1 cellular context compared by ENCODE assay signal in the genomic region with DNA sequence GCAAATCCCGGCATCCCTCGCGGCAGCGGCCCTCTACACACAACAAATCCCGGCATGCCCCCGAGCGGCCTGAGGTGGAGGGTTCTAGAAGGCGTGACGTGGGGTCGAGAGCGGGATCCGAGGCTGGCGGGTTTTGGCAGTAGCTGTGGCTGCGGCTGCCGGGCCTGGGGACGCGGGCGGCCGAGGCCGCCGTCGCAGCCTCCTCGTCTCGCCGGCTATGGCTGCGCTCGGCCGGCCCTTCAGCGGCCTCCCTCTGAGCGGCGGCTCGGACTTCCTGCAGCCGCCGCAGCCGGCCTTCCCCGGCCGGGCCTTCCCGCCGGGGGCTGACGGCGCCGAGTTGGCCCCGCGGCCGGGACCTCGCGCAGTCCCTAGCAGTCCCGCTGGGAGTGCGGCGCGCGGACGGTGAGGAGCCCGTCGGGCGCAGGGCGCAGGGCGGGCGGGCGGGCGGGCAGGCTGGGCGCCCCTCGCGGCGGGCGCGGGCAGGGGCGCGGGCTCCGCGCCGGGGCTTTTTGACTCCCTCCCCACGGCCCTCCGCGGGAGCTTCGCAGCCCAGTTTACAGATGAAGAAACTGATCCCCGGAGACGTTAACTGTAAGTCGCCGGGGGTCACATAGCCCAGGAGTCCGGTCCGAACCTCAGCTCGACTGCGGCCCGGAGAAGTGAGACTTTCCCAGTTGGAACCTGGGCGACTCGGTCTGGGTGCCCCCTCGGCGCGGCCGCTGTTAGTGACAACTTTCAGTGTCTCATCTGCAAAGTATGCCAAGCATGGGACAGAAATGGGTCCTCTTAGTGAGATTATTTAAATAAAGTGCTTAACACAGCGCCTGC.
TF ChIP-seq lines count a peak whose summit lies in the region.

A gene with protein sequence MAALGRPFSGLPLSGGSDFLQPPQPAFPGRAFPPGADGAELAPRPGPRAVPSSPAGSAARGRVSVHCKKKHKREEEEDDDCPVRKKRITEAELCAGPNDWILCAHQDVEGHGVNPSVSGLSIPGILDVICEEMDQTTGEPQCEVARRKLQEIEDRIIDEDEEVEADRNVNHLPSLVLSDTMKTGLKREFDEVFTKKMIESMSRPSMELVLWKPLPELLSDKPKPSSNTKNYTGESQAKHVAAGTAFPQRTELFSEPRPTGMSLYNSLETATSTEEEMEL (plus strand): TSS at position 63 of the 828 bp plus-strand sequence. CDS start 155 bp downstream, at position 218.

TF ChIP-seq in K562, 482 proteins besides CTCF, POLR2A, EP300 and RAD21 (continued from another document and continues in another):
- TF ChIP-seq, protein P1, sequence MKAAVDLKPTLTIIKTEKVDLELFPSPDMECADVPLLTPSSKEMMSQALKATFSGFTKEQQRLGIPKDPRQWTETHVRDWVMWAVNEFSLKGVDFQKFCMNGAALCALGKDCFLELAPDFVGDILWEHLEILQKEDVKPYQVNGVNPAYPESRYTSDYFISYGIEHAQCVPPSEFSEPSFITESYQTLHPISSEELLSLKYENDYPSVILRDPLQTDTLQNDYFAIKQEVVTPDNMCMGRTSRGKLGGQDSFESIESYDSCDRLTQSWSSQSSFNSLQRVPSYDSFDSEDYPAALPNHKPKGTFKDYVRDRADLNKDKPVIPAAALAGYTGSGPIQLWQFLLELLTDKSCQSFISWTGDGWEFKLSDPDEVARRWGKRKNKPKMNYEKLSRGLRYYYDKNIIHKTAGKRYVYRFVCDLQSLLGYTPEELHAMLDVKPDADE (conservative IDR thresholded peaks at IDR 0.05; ENCODE audit: control insufficient read depth, low read depth, low read length), result peak; percentile 48; the same call in 1 of the 2 replicates
- TF ChIP-seq POLR2G (IDR thresholded peaks at IDR 0.05; ENCODE audit: low read depth, low read length) (peak; percentile 88), CBFA2T2 (conservative IDR thresholded peaks at IDR 0.05) (no peak), CBX1 (IDR thresholded peaks at IDR 0.05; ENCODE audit: low read depth) (peak; percentile 41; the same call in 1 of the 2 replicates), ZNF589 (CRISPR knock-in tag; IDR thresholded peaks at IDR 0.05; ENCODE audit: low read depth) (no peak), ATF7 (IDR thresholded peaks at IDR 0.05) (peak; percentile 56), NCOA6 (IDR thresholded peaks at IDR 0.05) (no peak), ZNF79 (CRISPR knock-in tag; IDR thresholded peaks at IDR 0.05; ENCODE audit: low read depth) (no peak), ZBTB49 (CRISPR knock-in tag; IDR thresholded peaks at IDR 0.05; ENCODE audit: borderline replicate concordance) (no peak), PHF8 (IDR thresholded peaks at IDR 0.05; ENCODE audit: borderline replicate concordance, low read length) (peak; percentile 90; the same call in 1 of the 2 replicates), YBX1 (IDR thresholded peaks at IDR 0.05) (no peak), ZNF407 (IDR thresholded peaks at IDR 0.05; ENCODE audit: low read depth) (no peak), ZNF408 (CRISPR knock-in tag; IDR thresholded peaks at IDR 0.05; ENCODE audit: low read depth) (no peak), SREBF1 (IDR thresholded peaks at IDR 0.05; ENCODE audit: borderline replicate concordance, low read depth, low read length) (no peak), MAX (CRISPR knock-in tag; IDR thresholded peaks at IDR 0.05) (peak; percentile 41; the same call in 1 of the 2 replicates), ZNF830 (CRISPR knock-in tag; IDR thresholded peaks at IDR 0.05) (no peak), ZNF609 (CRISPR knock-in tag; IDR thresholded peaks at IDR 0.05; ENCODE audit: borderline replicate concordance) (no peak), RCOR1 (IDR thresholded peaks at IDR 0.05; ENCODE audit: borderline replicate concordance in 1 of 2, low read depth in 2 of 2, low read length in 2 of 2) (no peak), ZNF197 (CRISPR knock-in tag; IDR thresholded peaks at IDR 0.05; ENCODE audit: low read depth) (no peak)
- TF ChIP-seq, protein P2, sequence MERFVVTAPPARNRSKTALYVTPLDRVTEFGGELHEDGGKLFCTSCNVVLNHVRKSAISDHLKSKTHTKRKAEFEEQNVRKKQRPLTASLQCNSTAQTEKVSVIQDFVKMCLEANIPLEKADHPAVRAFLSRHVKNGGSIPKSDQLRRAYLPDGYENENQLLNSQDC (CRISPR knock-in tag; IDR thresholded peaks at IDR 0.05), result no peak
- TF ChIP-seq, protein P3, sequence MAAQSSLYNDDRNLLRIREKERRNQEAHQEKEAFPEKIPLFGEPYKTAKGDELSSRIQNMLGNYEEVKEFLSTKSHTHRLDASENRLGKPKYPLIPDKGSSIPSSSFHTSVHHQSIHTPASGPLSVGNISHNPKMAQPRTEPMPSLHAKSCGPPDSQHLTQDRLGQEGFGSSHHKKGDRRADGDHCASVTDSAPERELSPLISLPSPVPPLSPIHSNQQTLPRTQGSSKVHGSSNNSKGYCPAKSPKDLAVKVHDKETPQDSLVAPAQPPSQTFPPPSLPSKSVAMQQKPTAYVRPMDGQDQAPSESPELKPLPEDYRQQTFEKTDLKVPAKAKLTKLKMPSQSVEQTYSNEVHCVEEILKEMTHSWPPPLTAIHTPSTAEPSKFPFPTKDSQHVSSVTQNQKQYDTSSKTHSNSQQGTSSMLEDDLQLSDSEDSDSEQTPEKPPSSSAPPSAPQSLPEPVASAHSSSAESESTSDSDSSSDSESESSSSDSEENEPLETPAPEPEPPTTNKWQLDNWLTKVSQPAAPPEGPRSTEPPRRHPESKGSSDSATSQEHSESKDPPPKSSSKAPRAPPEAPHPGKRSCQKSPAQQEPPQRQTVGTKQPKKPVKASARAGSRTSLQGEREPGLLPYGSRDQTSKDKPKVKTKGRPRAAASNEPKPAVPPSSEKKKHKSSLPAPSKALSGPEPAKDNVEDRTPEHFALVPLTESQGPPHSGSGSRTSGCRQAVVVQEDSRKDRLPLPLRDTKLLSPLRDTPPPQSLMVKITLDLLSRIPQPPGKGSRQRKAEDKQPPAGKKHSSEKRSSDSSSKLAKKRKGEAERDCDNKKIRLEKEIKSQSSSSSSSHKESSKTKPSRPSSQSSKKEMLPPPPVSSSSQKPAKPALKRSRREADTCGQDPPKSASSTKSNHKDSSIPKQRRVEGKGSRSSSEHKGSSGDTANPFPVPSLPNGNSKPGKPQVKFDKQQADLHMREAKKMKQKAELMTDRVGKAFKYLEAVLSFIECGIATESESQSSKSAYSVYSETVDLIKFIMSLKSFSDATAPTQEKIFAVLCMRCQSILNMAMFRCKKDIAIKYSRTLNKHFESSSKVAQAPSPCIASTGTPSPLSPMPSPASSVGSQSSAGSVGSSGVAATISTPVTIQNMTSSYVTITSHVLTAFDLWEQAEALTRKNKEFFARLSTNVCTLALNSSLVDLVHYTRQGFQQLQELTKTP (IDR thresholded peaks at IDR 0.05; ENCODE audit: low read depth in 1 of 2, partially characterized antibody in 2 of 2), result peak in 1 of 2 experiments; percentile 94
- TF ChIP-seq, protein P4, sequence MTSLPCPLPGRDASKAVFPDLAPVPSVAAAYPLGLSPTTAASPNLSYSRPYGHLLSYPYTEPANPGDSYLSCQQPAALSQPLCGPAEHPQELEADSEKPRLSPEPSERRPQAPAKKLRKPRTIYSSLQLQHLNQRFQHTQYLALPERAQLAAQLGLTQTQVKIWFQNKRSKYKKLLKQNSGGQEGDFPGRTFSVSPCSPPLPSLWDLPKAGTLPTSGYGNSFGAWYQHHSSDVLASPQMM (CRISPR knock-in tag; IDR thresholded peaks at IDR 0.05), result no peak
